8 cellular contexts compared by ENCODE assay signal in genomic region chr9:115883467-115884329, GRCh38.
A peak's percentile ranks its signal among the peaks of the same experiment; 100 is the strongest.
DNase-seq lines count a peak whose midpoint lies in the region; ATAC-seq and TF ChIP-seq lines count a peak whose summit lies in the region.

No MANE protein-coding gene starts in this region.

- no peak overlapping the region for H3K27ac Mint-ChIP-seq in activated T-cell treated with anti-CD3 and anti-CD28 coated beads, Interleukin-2, amount 50 U/mL, for 72 hours

- intact Hi-C loops in body of pancreas (cut with DNase I), result no loop called here
- intact Hi-C loops in left lung (cut with DNase I), result no loop called here

- H3K9me3 ChIP-seq in body of pancreas (no peaks in the 10 kb centered on the region), left lung (no peaks in the 10 kb centered on the region)

- 10 to 18% methylated on average over 5 of the region's 5 CpGs for WGBS in body of pancreas, 2 donors

- H3K4me1 ChIP-seq in body of pancreas (no peaks in the 10 kb centered on the region), left lung (no peaks in the 10 kb centered on the region)

- H3K27ac ChIP-seq in body of pancreas (no peak overlapping the region), left lung (no peak overlapping the region)

- H3K4me3 Mint-ChIP-seq in activated T-cell treated with anti-CD3 and anti-CD28 coated beads, Interleukin-2, amount 50 U/mL, for 72 hours, result no peak overlapping the region

- DNase-seq in GM03348 (ENCODE audit: low spot score), result peak; percentile 42
- peak; percentile 9 for DNase-seq in NB4 (ENCODE audit: low read depth)
- peak; percentile 37 to 54 (median 50) for DNase-seq in body of pancreas
- DNase-seq in left lung, result no peak
- no peak for DNase-seq in DMS79 treated with DMSO at 0.1 percent for 48 hours (lab: John Stamatoyannopoulos, UW)
- no peak for DNase-seq in NCI-H2227 treated with DMSO at 0.1 percent for 48 hours (lab: John Stamatoyannopoulos, UW)
- DNase-seq in activated T-cell treated with anti-CD3 and anti-CD28 coated beads, Interleukin-2, amount 50 U/mL, for 72 hours, result no peak

- no peaks in the 10 kb centered on the region for H3K27me3 ChIP-seq in body of pancreas
- no peaks in the 10 kb centered on the region for H3K27me3 ChIP-seq in left lung

- H3K9me3 Mint-ChIP-seq in activated T-cell treated with anti-CD3 and anti-CD28 coated beads, Interleukin-2, amount 50 U/mL, for 72 hours, result peaks cover under 1 to 2% of the 10 kb centered on the region in 2 donors

- no peaks in the 10 kb centered on the region for H3K27me3 Mint-ChIP-seq in activated T-cell treated with anti-CD3 and anti-CD28 coated beads, Interleukin-2, amount 50 U/mL, for 72 hours (ENCODE audit: low read depth)

- H3K4me1 Mint-ChIP-seq in activated T-cell treated with anti-CD3 and anti-CD28 coated beads, Interleukin-2, amount 50 U/mL, for 72 hours (ENCODE audit: low read depth), result no peaks in the 10 kb centered on the region

- TF ChIP-seq CTCF in NB4 (IDR thresholded peaks at IDR 0.05; ENCODE audit: low read depth, low read length) (peak; percentile 34), body of pancreas (IDR thresholded peaks at IDR 0.05) (peak; percentile 19 to 76 (median 62)), left lung (IDR thresholded peaks at IDR 0.05) (peak; percentile 51)

- no peak overlapping the region for H3K4me3 ChIP-seq in NB4 (ENCODE audit: low read depth, low read length)
- H3K4me3 ChIP-seq in body of pancreas, result no peak overlapping the region
- H3K4me3 ChIP-seq in left lung, result no peak overlapping the region

- H3K36me3 ChIP-seq in body of pancreas (replicated peaks in 1 of 2; ENCODE audit: insufficient read depth in 1 of 2, low read depth in 2 of 2), result no peaks in the 10 kb centered on the region
- no peaks in the 10 kb centered on the region for H3K36me3 ChIP-seq in left lung

- no peak for TF ChIP-seq POLR2A in NB4 (IDR thresholded peaks at IDR 0.05; ENCODE audit: extremely low read depth, insufficient read length)
- TF ChIP-seq POLR2A in body of pancreas (IDR thresholded peaks at IDR 0.05), result no peak

- ATAC-seq in body of pancreas (peak; percentile 65), left lung (peak; percentile 98), HG02588 (IDR thresholded peaks at IDR 0.05; ENCODE audit: unreplicated experiment) (no peak)
- no peak for ATAC-seq in activated T-cell treated with anti-CD3 and anti-CD28 coated beads, Interleukin-2, amount 50 U/mL, for 72 hours (replicated peaks in 1 of 2)

- H3K36me3 Mint-ChIP-seq in activated T-cell treated with anti-CD3 and anti-CD28 coated beads, Interleukin-2, amount 50 U/mL, for 72 hours (ENCODE audit: insufficient read depth in 2 of 2), result no peaks in the 10 kb centered on the region

Comparison
In these comparisons a context has a peak if more than half of its experiments do, and no peak if none do; other contexts are left out.
1. DNase-seq: peak in GM03348 (single experiment), NB4 (single experiment) and body of pancreas (4 of 4); none in left lung (0 of 2), DMS79 treated with DMSO at 0.1 percent for 48 hours (single experiment), NCI-H2227 treated with DMSO at 0.1 percent for 48 hours (single experiment) and activated T-cell treated with anti-CD3 and anti-CD28 coated beads, Interleukin-2, amount 50 U/mL, for 72 hours (0 of 2).
2. ATAC-seq: peak in body of pancreas (single experiment) and left lung (single experiment); none in HG02588 (single experiment) and activated T-cell treated with anti-CD3 and anti-CD28 coated beads, Interleukin-2, amount 50 U/mL, for 72 hours (0 of 2).
3. Peak in every context shown above with its lines, with median percentiles within 50 percentile points of each other: CTCF ChIP-seq.